Comparison of ENCODE assay signal across 16 cellular contexts in the genomic region with DNA sequence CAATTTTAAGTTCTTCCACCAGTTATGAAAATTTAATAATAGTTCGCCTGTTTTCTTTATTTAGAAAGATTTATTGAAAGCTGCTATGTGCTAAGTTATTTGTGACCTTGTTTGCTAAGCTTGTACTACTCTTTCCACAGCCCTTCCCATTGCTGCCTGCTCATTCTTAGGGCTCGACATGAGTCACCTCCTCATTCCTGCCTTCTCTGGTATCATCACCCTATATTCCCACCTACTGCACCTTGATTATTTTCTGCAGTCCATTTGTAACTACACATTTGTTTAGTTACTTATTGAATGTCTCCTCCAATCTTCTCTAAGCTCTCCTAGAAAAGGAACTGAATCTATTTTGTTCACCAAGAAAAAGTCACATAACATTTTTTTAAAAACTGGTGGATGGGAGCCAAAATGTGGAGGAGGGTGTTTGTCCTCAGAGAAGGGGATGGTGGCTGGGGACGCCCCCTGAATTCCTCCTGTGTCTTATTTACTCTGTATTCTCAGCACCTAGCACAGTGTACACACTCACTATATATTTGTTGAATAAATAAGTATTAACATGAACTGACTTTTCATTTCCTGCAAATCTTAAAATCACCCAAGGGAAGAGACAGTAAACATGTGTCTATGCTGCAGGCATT. TPM values are rescaled to one million over a fixed set of nuclear protein-coding genes. Genes with fewer than 3 reads are reported as not detected.
DNase-seq lines count a peak whose midpoint lies in the region; ATAC-seq and TF ChIP-seq lines count a peak whose summit lies in the region.
"Had no signal": no experiment of that assay in that cellular context is flagged by ENCODE, and none has a peak within 500 bp of the region (broad histone marks: within the 10 kb centered on the region; RNA-seq: fewer than 3 reads in every experiment).

No MANE protein-coding gene starts in this region.

- H3K27ac ChIP-seq in IMR-90 (ENCODE audit: insufficient read depth, low read length): no peak overlapping the region
- H3K27ac ChIP-seq: pancreas had no signal

- H3K14ac ChIP-seq in IMR-90 (replicated peaks; ENCODE audit: low read depth, low read length): no peak overlapping the region

- H3K4me3 ChIP-seq in IMR-90 (ENCODE audit: insufficient read depth, low read depth, low read length): no peak overlapping the region
- H3K4me3 ChIP-seq: pancreas had no signal

- in situ Hi-C loops in IMR-90 (cut with MboI; ENCODE audit: low sequenced_read_pairs): no loop called here

- H3K36me3 Mint-ChIP-seq in activated CD4-positive, alpha-beta T cell treated with anti-CD3 and anti-CD28 coated beads for 36 hours (ENCODE audit: low read depth): peaks cover 3% of the 10 kb centered on the region
- peaks cover 7% of the 10 kb centered on the region for H3K36me3 Mint-ChIP-seq in activated naive CD8-positive, alpha-beta T cell treated with anti-CD3 and anti-CD28 coated beads, Interleukin-2, amount 50 U/mL, for 24 hours (ENCODE audit: low read depth)
- peaks cover 2% of the 10 kb centered on the region for H3K36me3 Mint-ChIP-seq in activated CD8-positive, alpha-beta memory T cell treated with anti-CD3 and anti-CD28 coated beads, Interleukin-2, amount 10 ng/mL, durations not matched to agents 7 days and 5 days

- H3K56ac ChIP-seq in IMR-90 (ENCODE audit: extremely low read depth, insufficient read depth, low read length): no peak overlapping the region

- dilution Hi-C loops in IMR-90 (cut with HindIII; ENCODE audit: low sequenced_read_pairs, unreplicated experiment): no loop called here

- H2BK15ac ChIP-seq in IMR-90 (ENCODE audit: low read depth, low read length): no peak overlapping the region

- H2BK20ac ChIP-seq in IMR-90 (ENCODE audit: low read depth, low read length): no peak overlapping the region

- H3K27me3 Mint-ChIP-seq in activated CD4-positive, alpha-beta T cell treated with anti-CD3 and anti-CD28 coated beads for 36 hours: no peaks in the 10 kb centered on the region
- H3K27me3 Mint-ChIP-seq in activated naive CD8-positive, alpha-beta T cell treated with anti-CD3 and anti-CD28 coated beads, Interleukin-2, amount 50 U/mL, for 24 hours: no peaks in the 10 kb centered on the region
- H3K27me3 Mint-ChIP-seq in activated CD8-positive, alpha-beta memory T cell treated with anti-CD3 and anti-CD28 coated beads, Interleukin-2, amount 10 ng/mL, durations not matched to agents 7 days and 5 days: no peaks in the 10 kb centered on the region
- H3K27me3 Mint-ChIP-seq: activated CD4-positive, alpha-beta memory T cell treated with anti-CD3 and anti-CD28 coated beads, Interleukin-2, amount 10 ng/mL, durations not matched to agents 7 days and 5 days had no signal

- H3K27me3 ChIP-seq in IMR-90 (ENCODE audit: control insufficient read depth, insufficient read depth, low read length): peaks cover 10% of the 10 kb centered on the region

- H2AFZ ChIP-seq in IMR-90 (replicated peaks; ENCODE audit: low read length, poor library complexity): no peak overlapping the region

- H4K91ac ChIP-seq in IMR-90 (ENCODE audit: insufficient read depth, low read depth, low read length): no peak overlapping the region

- WGBS in IMR-90 (ENCODE audit: extremely low coverage in 2 of 2, insufficient read length in 1 of 2), 2 experiments: no CpG with 5 or more reads among the region's 3 CpGs

- H3K4me2 ChIP-seq in IMR-90 (ENCODE audit: low read depth, low read length): no peak overlapping the region

- POLR2A ChIA-PET in activated CD4-positive, alpha-beta T cell treated with anti-CD3 and anti-CD28 coated beads for 36 hours (lab: Charles Lee): no interaction called here
- POLR2A ChIA-PET in IMR-90 (lab: Charles Lee; ENCODE audit: unreplicated experiment): interaction anchor here (0.6 kb wide), 1 partner anchor 113 kb away, joined by 3 read pairs; no protein-coding TSS in a partner anchor

- DNase-seq in activated CD4-positive, alpha-beta T cell treated with anti-CD3 and anti-CD28 coated beads for 36 hours: no peak
- DNase-seq in activated CD4-positive, alpha-beta T cell treated with anti-CD3 and anti-CD28 coated beads, Interleukin-2, amount 50 U/mL, for 48 hours: no peak
- DNase-seq in IMR-90 (peak; percentile 35), kidney tubule cell (ENCODE audit: low spot score) (peak; percentile 73), DMS53 (lab: John Stamatoyannopoulos, UW) (no peak), NCI-H1694 treated with DMSO at 0.1 percent for 48 hours (lab: John Stamatoyannopoulos, UW) (no peak)
- no peak for DNase-seq in activated naive CD8-positive, alpha-beta T cell treated with anti-CD3 and anti-CD28 coated beads, Interleukin-2, amount 50 U/mL, for 24 hours
- no peak for DNase-seq in activated CD8-positive, alpha-beta memory T cell treated with anti-CD3 and anti-CD28 coated beads, Interleukin-2, amount 10 ng/mL, durations not matched to agents 7 days and 5 days
- DNase-seq: activated CD4-positive, alpha-beta memory T cell treated with anti-CD3 and anti-CD28 coated beads, Interleukin-2, amount 10 ng/mL, durations not matched to agents 7 days and 5 days; Caco-2; glutamatergic neuron; NCI-H187 treated with DMSO at 0.1 percent for 48 hours; NCI-H526 treated with DMSO at 0.1 percent for 48 hours; pancreas; small intestine had no signal

- H3K79me1 ChIP-seq in IMR-90 (ENCODE audit: low read depth in 1 of 2, low read length in 2 of 2): peaks cover 4 to 6% of the 10 kb centered on the region in 2 experiments; a peak in 1 of 4 replicates

- H3K27ac Mint-ChIP-seq in activated CD4-positive, alpha-beta T cell treated with anti-CD3 and anti-CD28 coated beads for 36 hours: peak overlapping the region; percentile 78
- H3K27ac Mint-ChIP-seq in activated naive CD8-positive, alpha-beta T cell treated with anti-CD3 and anti-CD28 coated beads, Interleukin-2, amount 50 U/mL, for 24 hours: peak overlapping the region; percentile 33
- H3K27ac Mint-ChIP-seq in activated CD8-positive, alpha-beta memory T cell treated with anti-CD3 and anti-CD28 coated beads, Interleukin-2, amount 10 ng/mL, durations not matched to agents 7 days and 5 days: no peak overlapping the region
- H3K27ac Mint-ChIP-seq: activated CD4-positive, alpha-beta memory T cell treated with anti-CD3 and anti-CD28 coated beads, Interleukin-2, amount 10 ng/mL, durations not matched to agents 7 days and 5 days had no signal

- no peak for ATAC-seq in activated CD4-positive, alpha-beta T cell treated with anti-CD3 and anti-CD28 coated beads for 36 hours
- no peak for ATAC-seq in IMR-90 (ENCODE audit: low read depth)
- ATAC-seq in activated naive CD8-positive, alpha-beta T cell treated with anti-CD3 and anti-CD28 coated beads, Interleukin-2, amount 50 U/mL, for 24 hours: no peak
- no peak for ATAC-seq in activated CD8-positive, alpha-beta memory T cell treated with anti-CD3 and anti-CD28 coated beads, Interleukin-2, amount 10 ng/mL, durations not matched to agents 7 days and 5 days
- ATAC-seq: pancreas, Right ventricle myocardium inferior had no signal

- H4K8ac ChIP-seq in IMR-90 (ENCODE audit: low read depth in 2 of 2, low read length in 2 of 2): no peak overlapping the region

- no peak overlapping the region for H3K23ac ChIP-seq in IMR-90 (ENCODE audit: low read depth, low read length)

- H2AK5ac ChIP-seq in IMR-90 (ENCODE audit: low read depth, low read length): no peak overlapping the region

- no peak overlapping the region for H2AK9ac ChIP-seq in IMR-90 (replicated peaks; ENCODE audit: low read depth, low read length, poor library complexity)

- peaks cover 32% of the 10 kb centered on the region for H3K4me1 Mint-ChIP-seq in activated CD4-positive, alpha-beta T cell treated with anti-CD3 and anti-CD28 coated beads for 36 hours
- H3K4me1 Mint-ChIP-seq in activated naive CD8-positive, alpha-beta T cell treated with anti-CD3 and anti-CD28 coated beads, Interleukin-2, amount 50 U/mL, for 24 hours: peaks cover 51% of the 10 kb centered on the region
- peaks cover 21% of the 10 kb centered on the region for H3K4me1 Mint-ChIP-seq in activated CD8-positive, alpha-beta memory T cell treated with anti-CD3 and anti-CD28 coated beads, Interleukin-2, amount 10 ng/mL, durations not matched to agents 7 days and 5 days

- H3K4me1 ChIP-seq in IMR-90 (ENCODE audit: control insufficient read depth, insufficient read depth, low read length): no peaks in the 10 kb centered on the region
- H3K4me1 ChIP-seq: Caco-2, pancreas had no signal

- H4K5ac ChIP-seq in IMR-90 (ENCODE audit: low read depth, low read length): no peak overlapping the region

- no peak overlapping the region for H3K4ac ChIP-seq in IMR-90 (ENCODE audit: low read depth, low read length)

- no peak for TF ChIP-seq CTCF in IMR-90 (conservative IDR thresholded peaks at IDR 0.05; ENCODE audit: low read depth, low read length)

- H3K9ac ChIP-seq in IMR-90 (ENCODE audit: low read depth, low read length): no peak overlapping the region

- CTCF ChIA-PET in activated CD4-positive, alpha-beta T cell treated with anti-CD3 and anti-CD28 coated beads for 36 hours (lab: Charles Lee): no interaction called here
- CTCF ChIA-PET in IMR-90 (lab: Yijun Ruan, JAX): no interaction called here
- CTCF ChIA-PET in activated CD8-positive, alpha-beta memory T cell treated with anti-CD3 and anti-CD28 coated beads, Interleukin-2, amount 10 ng/mL, durations not matched to agents 7 days and 5 days (lab: Charles Lee): interaction anchor here (0.5 kb wide), 1 partner anchor 70 kb away, joined by 3 read pairs; no protein-coding TSS in a partner anchor

- no peaks in the 10 kb centered on the region for H3K9me1 ChIP-seq in IMR-90 (ENCODE audit: insufficient read depth, low read length)

- no TSS peak for BruUV-seq in IMR-90 (replicated peaks; lab: Mats Ljungman, UMichigan)

- H3K9me3 Mint-ChIP-seq in activated CD4-positive, alpha-beta T cell treated with anti-CD3 and anti-CD28 coated beads for 36 hours (ENCODE audit: low read depth): no peaks in the 10 kb centered on the region
- H3K9me3 Mint-ChIP-seq in activated naive CD8-positive, alpha-beta T cell treated with anti-CD3 and anti-CD28 coated beads, Interleukin-2, amount 50 U/mL, for 24 hours: no peaks in the 10 kb centered on the region
- H3K9me3 Mint-ChIP-seq in activated CD8-positive, alpha-beta memory T cell treated with anti-CD3 and anti-CD28 coated beads, Interleukin-2, amount 10 ng/mL, durations not matched to agents 7 days and 5 days (ENCODE audit: low read depth): no peaks in the 10 kb centered on the region
- H3K9me3 Mint-ChIP-seq: activated CD4-positive, alpha-beta memory T cell treated with anti-CD3 and anti-CD28 coated beads, Interleukin-2, amount 10 ng/mL, durations not matched to agents 7 days and 5 days had no signal

- intact Hi-C loops in activated CD4-positive, alpha-beta T cell treated with anti-CD3 and anti-CD28 coated beads for 36 hours (cut with DNase I, micrococcal nuclease): loop anchor here in 1 of 2 experiments (5.0 to 10.0 kb wide), 2 partner anchors 610 to 728 kb away; no protein-coding TSS in a partner anchor
- intact Hi-C loops in IMR-90 (cut with micrococcal nuclease): no loop called here

- H2BK5ac ChIP-seq in IMR-90 (ENCODE audit: low read depth, low read length, poor library complexity, severe bottlenecking): no peak overlapping the region

- H2BK120ac ChIP-seq in IMR-90 (ENCODE audit: low read depth, low read length): no peak overlapping the region

- H3K9me3 ChIP-seq in IMR-90 (ENCODE audit: control insufficient read depth, insufficient read depth, low read length): no peaks in the 10 kb centered on the region
- H3K9me3 ChIP-seq: Caco-2, pancreas had no signal

- H3K36me3 ChIP-seq in IMR-90 (ENCODE audit: control insufficient read depth, insufficient read depth, low read length): no peaks in the 10 kb centered on the region
- H3K36me3 ChIP-seq: pancreas had no signal

- TF ChIP-seq RAD21 in IMR-90 (IDR thresholded peaks at IDR 0.05; ENCODE audit: low read length): no peak

- no peak for TF ChIP-seq POLR2A in IMR-90 (IDR thresholded peaks at IDR 0.05; ENCODE audit: low read depth, low read length)

- no peak overlapping the region for H3K4me3 Mint-ChIP-seq in activated CD4-positive, alpha-beta T cell treated with anti-CD3 and anti-CD28 coated beads for 36 hours
- H3K4me3 Mint-ChIP-seq in activated naive CD8-positive, alpha-beta T cell treated with anti-CD3 and anti-CD28 coated beads, Interleukin-2, amount 50 U/mL, for 24 hours: no peak overlapping the region
- H3K4me3 Mint-ChIP-seq in activated CD8-positive, alpha-beta memory T cell treated with anti-CD3 and anti-CD28 coated beads, Interleukin-2, amount 10 ng/mL, durations not matched to agents 7 days and 5 days: no peak overlapping the region
- H3K4me3 Mint-ChIP-seq: activated CD4-positive, alpha-beta memory T cell treated with anti-CD3 and anti-CD28 coated beads, Interleukin-2, amount 10 ng/mL, durations not matched to agents 7 days and 5 days had no signal

- no peak overlapping the region for H3K18ac ChIP-seq in IMR-90 (ENCODE audit: low read depth, low read length)

- no peaks in the 10 kb centered on the region for H4K20me1 ChIP-seq in IMR-90 (ENCODE audit: insufficient read depth, low read length)

RNA-seq across cellular contexts. Expression of a gene that starts 3.7 kb away (rescaled TPM):
- total RNA-seq in activated CD4-positive, alpha-beta T cell treated with anti-CD3 and anti-CD28 coated beads for 36 hours: 10 to 100 TPM; 24.9 to 31.4 TPM
- 15.8 and 26.7 TPM in 2 replicates for total RNA-seq in IMR-90 (2012; rRNA removed)
- 15.6 and 22.3 TPM in 2 replicates for polyA plus RNA-seq in IMR-90 (2012; rRNA removed)
- polyA plus RNA-seq in IMR-90 (2012; cell fraction: cytosol; rRNA removed): 5.8 and 7.9 TPM in 2 replicates
- 2.2 and 12.0 TPM in 2 replicates for polyA plus RNA-seq in IMR-90 (2012; cell fraction: nucleus; rRNA removed; ENCODE audit: low replicate concordance)
- total RNA-seq in activated CD8-positive, alpha-beta memory T cell treated with anti-CD3 and anti-CD28 coated beads, Interleukin-2, amount 10 ng/mL, durations not matched to agents 7 days and 5 days: 10 to 100 TPM; 13.7 to 20.3 TPM

RNA-seq across cellular contexts. Expression of a gene that starts 32.3 kb away (rescaled TPM):
- total RNA-seq in activated CD4-positive, alpha-beta T cell treated with anti-CD3 and anti-CD28 coated beads for 36 hours: 1 to 10 TPM; 1.9 to 2.3 TPM
- total RNA-seq in IMR-90 (2012; rRNA removed): 1.4 and 2.5 TPM in 2 replicates
- polyA plus RNA-seq in IMR-90 (2012; rRNA removed): 0.53 and 0.99 TPM in 2 replicates
- polyA plus RNA-seq in IMR-90 (2012; cell fraction: cytosol; rRNA removed): 0.09 and 0.13 TPM in 2 replicates
- 0.16 and 2.1 TPM in 2 replicates for polyA plus RNA-seq in IMR-90 (2012; cell fraction: nucleus; rRNA removed; ENCODE audit: low replicate concordance)
- total RNA-seq in activated CD8-positive, alpha-beta memory T cell treated with anti-CD3 and anti-CD28 coated beads, Interleukin-2, amount 10 ng/mL, durations not matched to agents 7 days and 5 days: 1 to 10 TPM; 4.7 to 5.1 TPM

RNA-seq across cellular contexts. Expression of a gene that starts 49.2 kb away (rescaled TPM):
- total RNA-seq in activated CD4-positive, alpha-beta T cell treated with anti-CD3 and anti-CD28 coated beads for 36 hours: 10 to 100 TPM; 10.3 to 16.4 TPM
- 13.8 and 19.2 TPM in 2 replicates for total RNA-seq in IMR-90 (2012; rRNA removed)
- 6.7 and 11.3 TPM in 2 replicates for polyA plus RNA-seq in IMR-90 (2012; rRNA removed)
- 4.9 and 10.1 TPM in 2 replicates for polyA plus RNA-seq in IMR-90 (2012; cell fraction: cytosol; rRNA removed)
- 7.3 and 28.8 TPM in 2 replicates for polyA plus RNA-seq in IMR-90 (2012; cell fraction: nucleus; rRNA removed; ENCODE audit: low replicate concordance)
- total RNA-seq in activated CD8-positive, alpha-beta memory T cell treated with anti-CD3 and anti-CD28 coated beads, Interleukin-2, amount 10 ng/mL, durations not matched to agents 7 days and 5 days: 10 to 100 TPM; 18.4 to 19.1 TPM

RNA-seq across cellular contexts. Expression of a gene that starts 49.3 kb away (rescaled TPM):
- 10 to 100 TPM; 28.0 to 32.4 TPM for total RNA-seq in activated CD4-positive, alpha-beta T cell treated with anti-CD3 and anti-CD28 coated beads for 36 hours
- total RNA-seq in IMR-90 (2012; rRNA removed): 8.4 and 10.6 TPM in 2 replicates
- polyA plus RNA-seq in IMR-90 (2012; rRNA removed): 7.7 and 8.6 TPM in 2 replicates
- polyA plus RNA-seq in IMR-90 (2012; cell fraction: cytosol; rRNA removed): 2.5 and 5.2 TPM in 2 replicates
- polyA plus RNA-seq in IMR-90 (2012; cell fraction: nucleus; rRNA removed; ENCODE audit: low replicate concordance): 19.8 and 41.0 TPM in 2 replicates
- total RNA-seq in activated CD8-positive, alpha-beta memory T cell treated with anti-CD3 and anti-CD28 coated beads, Interleukin-2, amount 10 ng/mL, durations not matched to agents 7 days and 5 days: 10 to 100 TPM; 32.3 to 45.8 TPM

Comparison
In these comparisons a context has a peak if more than half of its experiments do, and no peak if none do; other contexts are left out.
1. DNase-seq: peak in IMR-90 (single experiment) and kidney tubule cell (single experiment); none in activated CD4-positive, alpha-beta T cell treated with anti-CD3 and anti-CD28 coated beads for 36 hours (single experiment), activated CD4-positive, alpha-beta T cell treated with anti-CD3 and anti-CD28 coated beads, Interleukin-2, amount 50 U/mL, for 48 hours (0 of 2), activated naive CD8-positive, alpha-beta T cell treated with anti-CD3 and anti-CD28 coated beads, Interleukin-2, amount 50 U/mL, for 24 hours (single experiment), DMS53 (single experiment), activated CD8-positive, alpha-beta memory T cell treated with anti-CD3 and anti-CD28 coated beads, Interleukin-2, amount 10 ng/mL, durations not matched to agents 7 days and 5 days (single experiment) and NCI-H1694 treated with DMSO at 0.1 percent for 48 hours (single experiment).